Comparison of ENCODE assay signal across 19 cellular contexts in genomic region chr15:74464216-74464615, GRCh38. TPM values are rescaled to one million over a fixed set of nuclear protein-coding genes. Genes with fewer than 3 reads are reported as not detected.
DNase-seq lines count a peak whose midpoint lies in the region; ATAC-seq and TF ChIP-seq lines count a peak whose summit lies in the region.
"Had no signal": no experiment of that assay in that cellular context is flagged by ENCODE, and none has a peak within 500 bp of the region (broad histone marks: within the 10 kb centered on the region; RNA-seq: fewer than 3 reads in every experiment).

No MANE protein-coding gene starts in this region.

- H3K9me3 Mint-ChIP-seq in CD4-positive, CD25-positive, alpha-beta regulatory T cell: peaks cover 0 to 6% (median 0%) of the 10 kb centered on the region in 7 donors
- peaks cover 17% of the 10 kb centered on the region for H3K9me3 Mint-ChIP-seq in dendritic cell treated with granulocyte-macrophage colony-stimulating factor and Interleukin-4, amounts not matched to agents 40 ng/mL and 50 ng/mL, for 4 days
- no peaks in the 10 kb centered on the region for H3K9me3 Mint-ChIP-seq in CD8-positive, alpha-beta memory T cell

- H3K27me3 Mint-ChIP-seq in CD4-positive, CD25-positive, alpha-beta regulatory T cell: peaks cover 5% of the 10 kb centered on the region
- no peaks in the 10 kb centered on the region for H3K27me3 Mint-ChIP-seq in dendritic cell treated with granulocyte-macrophage colony-stimulating factor and Interleukin-4, amounts not matched to agents 40 ng/mL and 50 ng/mL, for 4 days
- H3K27me3 Mint-ChIP-seq in CD8-positive, alpha-beta memory T cell: no peaks in the 10 kb centered on the region

- CTCF ChIA-PET in CD8-positive, alpha-beta memory T cell (lab: Charles Lee): no interaction called here

- ATAC-seq in CD4-positive, CD25-positive, alpha-beta regulatory T cell (ENCODE audit: low read depth in 2 of 2): no peak
- ATAC-seq: sciatic nerve, WTC11 had no signal

- H3K9me3 ChIP-seq in CD4-positive, CD25-positive, alpha-beta regulatory T cell (ENCODE audit: control insufficient read depth in 2 of 2, low read length in 2 of 2): no peaks in the 10 kb centered on the region
- H3K9me3 ChIP-seq in CD8-positive, alpha-beta memory T cell (ENCODE audit: low read length): no peaks in the 10 kb centered on the region
- H3K9me3 ChIP-seq: adrenal gland, testis had no signal

- POLR2A ChIA-PET in CD8-positive, alpha-beta memory T cell (lab: Charles Lee): no interaction called here

- H3K27me3 ChIP-seq in CD4-positive, CD25-positive, alpha-beta regulatory T cell (ENCODE audit: control insufficient read depth, insufficient read depth, low read length): no peaks in the 10 kb centered on the region
- H3K27me3 ChIP-seq in CD8-positive, alpha-beta memory T cell (ENCODE audit: insufficient read depth, low read length, poor library complexity, severe bottlenecking): no peaks in the 10 kb centered on the region
- H3K27me3 ChIP-seq: adrenal gland, testis had no signal

- H3K4me3 Mint-ChIP-seq in CD4-positive, CD25-positive, alpha-beta regulatory T cell: peak overlapping the region in 2 of 4 donors; percentile 13 to 75
- no peak overlapping the region for H3K4me3 Mint-ChIP-seq in dendritic cell treated with granulocyte-macrophage colony-stimulating factor and Interleukin-4, amounts not matched to agents 40 ng/mL and 50 ng/mL, for 4 days
- H3K4me3 Mint-ChIP-seq in CD8-positive, alpha-beta memory T cell: peak overlapping the region in 1 of 7 donors; percentile 69
- H3K4me3 Mint-ChIP-seq: WTC11 had no signal

- no peak overlapping the region for H3K4me3 ChIP-seq in CD4-positive, CD25-positive, alpha-beta regulatory T cell (ENCODE audit: low read depth, low read length)
- no peak overlapping the region; the same call in 1 of the 2 replicates for H3K4me3 ChIP-seq in GM12864 (ENCODE audit: low read depth, low read length)
- no peak overlapping the region for H3K4me3 ChIP-seq in CD8-positive, alpha-beta memory T cell (ENCODE audit: low read length)
- H3K4me3 ChIP-seq: adrenal gland, SK-N-MC, testis had no signal

- DNase-seq in CD4-positive, CD25-positive, alpha-beta regulatory T cell: peak in 1 of 3 donors; percentile 11
- peak; percentile 29 for DNase-seq in GM12864 (ENCODE audit: low read depth)
- peak; percentile 23 for DNase-seq in SKM-1 (lab: John Stamatoyannopoulos, UW; ENCODE audit: unreplicated experiment)
- no peak for DNase-seq in CD8-positive, alpha-beta memory T cell
- no peak for DNase-seq in KG1 (lab: John Stamatoyannopoulos, UW)
- no peak for DNase-seq in COR-L47 (lab: John Stamatoyannopoulos, UW)
- DNase-seq: caudate nucleus; effector CD8-positive, alpha-beta T cell; kidney; mesendoderm; NCI-H2227 treated with DMSO at 0.1 percent for 48 hours; occipital lobe; testis had no signal

- H3K4me1 Mint-ChIP-seq in CD4-positive, CD25-positive, alpha-beta regulatory T cell: peaks cover 29 to 45% (median 38%) of the 10 kb centered on the region in 4 donors
- peaks cover 43% of the 10 kb centered on the region for H3K4me1 Mint-ChIP-seq in dendritic cell treated with granulocyte-macrophage colony-stimulating factor and Interleukin-4, amounts not matched to agents 40 ng/mL and 50 ng/mL, for 4 days (ENCODE audit: low read depth)
- peaks cover 34 to 51% (median 47%) of the 10 kb centered on the region in 3 donors for H3K4me1 Mint-ChIP-seq in CD8-positive, alpha-beta memory T cell

- intact Hi-C loops in dendritic cell treated with granulocyte-macrophage colony-stimulating factor and Interleukin-4, amounts not matched to agents 40 ng/mL and 50 ng/mL, for 4 days (cut with micrococcal nuclease): loop anchor here (5.0 kb wide), 1 partner anchor 133 kb away; no protein-coding TSS in a partner anchor

- H3K4me1 ChIP-seq in CD4-positive, CD25-positive, alpha-beta regulatory T cell (ENCODE audit: control insufficient read depth, insufficient read depth, low read length, poor library complexity, severe bottlenecking): peaks cover 12% of the 10 kb centered on the region
- H3K4me1 ChIP-seq in CD8-positive, alpha-beta memory T cell (ENCODE audit: insufficient read depth, low read length): peaks cover 17% of the 10 kb centered on the region

- TF ChIP-seq CTCF in GM12864 (IDR thresholded peaks at IDR 0.05; ENCODE audit: low read depth, low read length, missing control alignments): no peak

- H3K36me3 Mint-ChIP-seq in CD4-positive, CD25-positive, alpha-beta regulatory T cell: peaks cover 18% of the 10 kb centered on the region
- H3K36me3 Mint-ChIP-seq in dendritic cell treated with granulocyte-macrophage colony-stimulating factor and Interleukin-4, amounts not matched to agents 40 ng/mL and 50 ng/mL, for 4 days (ENCODE audit: low read depth): peaks cover 22% of the 10 kb centered on the region
- H3K36me3 Mint-ChIP-seq in CD8-positive, alpha-beta memory T cell: peaks cover 0 to 34% (median 2%) of the 10 kb centered on the region in 3 donors

- H3K36me3 ChIP-seq in CD4-positive, CD25-positive, alpha-beta regulatory T cell (ENCODE audit: control insufficient read depth, insufficient read depth, low read length): peaks cover 11% of the 10 kb centered on the region
- no peaks in the 10 kb centered on the region for H3K36me3 ChIP-seq in CD8-positive, alpha-beta memory T cell (ENCODE audit: insufficient read depth, low read length)
- H3K36me3 ChIP-seq: adrenal gland had no signal

- peak overlapping the region in 2 of 3 donors; percentile 34 to 72 for H3K27ac Mint-ChIP-seq in CD4-positive, CD25-positive, alpha-beta regulatory T cell
- peak overlapping the region; percentile 14 for H3K27ac Mint-ChIP-seq in dendritic cell treated with granulocyte-macrophage colony-stimulating factor and Interleukin-4, amounts not matched to agents 40 ng/mL and 50 ng/mL, for 4 days
- H3K27ac Mint-ChIP-seq in CD8-positive, alpha-beta memory T cell: peak overlapping the region in 3 of 8 donors; percentile 27 to 77 (median 43)
- H3K27ac Mint-ChIP-seq: WTC11 had no signal

- H3K27ac ChIP-seq in CD4-positive, CD25-positive, alpha-beta regulatory T cell (ENCODE audit: insufficient read depth, low read length, poor library complexity, severe bottlenecking): no peak overlapping the region
- H3K27ac ChIP-seq in CD8-positive, alpha-beta memory T cell (ENCODE audit: low read depth, low read length): no peak overlapping the region
- H3K27ac ChIP-seq: adrenal gland, C4-2B, SK-N-MC, testis had no signal

RNA-seq across cellular contexts. Expression of gene UBL7, which starts 3.3 kb away (rescaled TPM):
- 30.9 TPM for total RNA-seq in CD4-positive, CD25-positive, alpha-beta regulatory T cell
- polyA plus RNA-seq in CD4-positive, CD25-positive, alpha-beta regulatory T cell: 100 to 1,000 TPM; 123 to 177 (median 144) TPM
- total RNA-seq in CD8-positive, alpha-beta memory T cell: 10 to 100 TPM; 64.9 to 67.7 TPM
- polyA plus RNA-seq in CD8-positive, alpha-beta memory T cell: 101 TPM

RNA-seq across cellular contexts. Expression of gene SEMA7A, which starts 30.5 kb away (rescaled TPM):
- total RNA-seq in CD4-positive, CD25-positive, alpha-beta regulatory T cell: 5.0 TPM
- under 1 TPM in 3 of 4 donors, not detected in 1; 0.09 to 0.39 (median 0.11) TPM for polyA plus RNA-seq in CD4-positive, CD25-positive, alpha-beta regulatory T cell
- 10 to 100 TPM; 71.2 to 72.5 TPM for total RNA-seq in CD8-positive, alpha-beta memory T cell
- 1.9 TPM for polyA plus RNA-seq in CD8-positive, alpha-beta memory T cell

Comparison
In these comparisons a context has a peak if more than half of its experiments do, and no peak if none do; other contexts are left out.
1. DNase-seq: peak in GM12864 (single experiment) and SKM-1 (single experiment); none in CD8-positive, alpha-beta memory T cell (0 of 5), KG1 (single experiment) and COR-L47 (single experiment).
2. RNA of gene SEMA7A, which starts 30.5 kb away (total RNA-seq): 71.2 to 72.5 TPM in CD8-positive, alpha-beta memory T cell; 5.0 TPM in CD4-positive, CD25-positive, alpha-beta regulatory T cell (single experiment); every median in the first group is over 10 times any median in the second.